ENCODE assay signal across 1 cellular context in the genomic region with DNA sequence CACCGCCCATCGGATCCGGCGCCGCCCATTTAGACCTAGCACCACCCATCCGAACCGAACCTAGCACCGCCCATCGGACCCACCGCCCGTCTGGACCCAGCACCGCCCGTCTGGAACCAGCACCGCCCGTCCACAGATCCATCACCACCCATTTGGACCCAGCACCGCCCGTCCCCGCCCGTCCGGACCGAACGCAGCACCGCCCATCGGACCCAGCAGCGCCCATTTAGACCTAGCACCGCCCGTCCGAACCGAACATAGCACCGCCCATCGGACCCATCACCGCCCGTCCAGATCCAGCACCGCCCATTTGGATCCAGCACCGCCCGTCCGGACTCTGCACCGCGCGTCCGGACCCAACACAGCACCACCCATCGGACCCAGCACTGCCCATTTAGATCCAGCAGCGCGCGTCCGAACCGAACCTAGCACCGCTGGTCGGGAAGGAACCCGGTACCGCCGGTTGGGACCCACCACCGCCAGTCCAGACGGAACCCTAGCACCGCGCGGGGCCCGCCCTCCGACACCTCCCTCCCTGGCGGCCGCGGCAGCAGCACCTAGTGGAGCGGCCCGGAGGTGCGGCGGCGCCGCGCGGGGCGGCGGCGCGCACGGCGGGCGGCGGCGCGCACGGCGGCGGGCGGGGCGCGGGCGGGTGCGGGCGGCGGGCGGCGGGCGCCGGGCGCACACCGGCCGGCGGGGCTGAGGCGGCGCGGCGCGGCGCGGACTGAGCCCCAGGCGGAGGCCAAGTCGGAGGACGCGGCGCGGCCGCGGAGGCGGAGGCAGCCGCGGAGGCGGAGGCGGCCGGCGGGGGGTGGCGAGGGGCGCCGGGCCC.
TF ChIP-seq lines count a peak whose summit lies in the region.

A gene with protein sequence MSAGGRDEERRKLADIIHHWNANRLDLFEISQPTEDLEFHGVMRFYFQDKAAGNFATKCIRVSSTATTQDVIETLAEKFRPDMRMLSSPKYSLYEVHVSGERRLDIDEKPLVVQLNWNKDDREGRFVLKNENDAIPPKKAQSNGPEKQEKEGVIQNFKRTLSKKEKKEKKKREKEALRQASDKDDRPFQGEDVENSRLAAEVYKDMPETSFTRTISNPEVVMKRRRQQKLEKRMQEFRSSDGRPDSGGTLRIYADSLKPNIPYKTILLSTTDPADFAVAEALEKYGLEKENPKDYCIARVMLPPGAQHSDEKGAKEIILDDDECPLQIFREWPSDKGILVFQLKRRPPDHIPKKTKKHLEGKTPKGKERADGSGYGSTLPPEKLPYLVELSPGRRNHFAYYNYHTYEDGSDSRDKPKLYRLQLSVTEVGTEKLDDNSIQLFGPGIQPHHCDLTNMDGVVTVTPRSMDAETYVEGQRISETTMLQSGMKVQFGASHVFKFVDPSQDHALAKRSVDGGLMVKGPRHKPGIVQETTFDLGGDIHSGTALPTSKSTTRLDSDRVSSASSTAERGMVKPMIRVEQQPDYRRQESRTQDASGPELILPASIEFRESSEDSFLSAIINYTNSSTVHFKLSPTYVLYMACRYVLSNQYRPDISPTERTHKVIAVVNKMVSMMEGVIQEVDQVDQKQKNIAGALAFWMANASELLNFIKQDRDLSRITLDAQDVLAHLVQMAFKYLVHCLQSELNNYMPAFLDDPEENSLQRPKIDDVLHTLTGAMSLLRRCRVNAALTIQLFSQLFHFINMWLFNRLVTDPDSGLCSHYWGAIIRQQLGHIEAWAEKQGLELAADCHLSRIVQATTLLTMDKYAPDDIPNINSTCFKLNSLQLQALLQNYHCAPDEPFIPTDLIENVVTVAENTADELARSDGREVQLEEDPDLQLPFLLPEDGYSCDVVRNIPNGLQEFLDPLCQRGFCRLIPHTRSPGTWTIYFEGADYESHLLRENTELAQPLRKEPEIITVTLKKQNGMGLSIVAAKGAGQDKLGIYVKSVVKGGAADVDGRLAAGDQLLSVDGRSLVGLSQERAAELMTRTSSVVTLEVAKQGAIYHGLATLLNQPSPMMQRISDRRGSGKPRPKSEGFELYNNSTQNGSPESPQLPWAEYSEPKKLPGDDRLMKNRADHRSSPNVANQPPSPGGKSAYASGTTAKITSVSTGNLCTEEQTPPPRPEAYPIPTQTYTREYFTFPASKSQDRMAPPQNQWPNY (N-terminal part only) (plus strand): TSS at position 682 of the 832 bp plus-strand sequence. CDS start 222 bp downstream, outside the sequence.

TF ChIP-seq in HepG2, 621 proteins besides CTCF, POLR2A, EP300 and RAD21 (continued from another document and continues in another):
- TF ChIP-seq, protein P1, sequence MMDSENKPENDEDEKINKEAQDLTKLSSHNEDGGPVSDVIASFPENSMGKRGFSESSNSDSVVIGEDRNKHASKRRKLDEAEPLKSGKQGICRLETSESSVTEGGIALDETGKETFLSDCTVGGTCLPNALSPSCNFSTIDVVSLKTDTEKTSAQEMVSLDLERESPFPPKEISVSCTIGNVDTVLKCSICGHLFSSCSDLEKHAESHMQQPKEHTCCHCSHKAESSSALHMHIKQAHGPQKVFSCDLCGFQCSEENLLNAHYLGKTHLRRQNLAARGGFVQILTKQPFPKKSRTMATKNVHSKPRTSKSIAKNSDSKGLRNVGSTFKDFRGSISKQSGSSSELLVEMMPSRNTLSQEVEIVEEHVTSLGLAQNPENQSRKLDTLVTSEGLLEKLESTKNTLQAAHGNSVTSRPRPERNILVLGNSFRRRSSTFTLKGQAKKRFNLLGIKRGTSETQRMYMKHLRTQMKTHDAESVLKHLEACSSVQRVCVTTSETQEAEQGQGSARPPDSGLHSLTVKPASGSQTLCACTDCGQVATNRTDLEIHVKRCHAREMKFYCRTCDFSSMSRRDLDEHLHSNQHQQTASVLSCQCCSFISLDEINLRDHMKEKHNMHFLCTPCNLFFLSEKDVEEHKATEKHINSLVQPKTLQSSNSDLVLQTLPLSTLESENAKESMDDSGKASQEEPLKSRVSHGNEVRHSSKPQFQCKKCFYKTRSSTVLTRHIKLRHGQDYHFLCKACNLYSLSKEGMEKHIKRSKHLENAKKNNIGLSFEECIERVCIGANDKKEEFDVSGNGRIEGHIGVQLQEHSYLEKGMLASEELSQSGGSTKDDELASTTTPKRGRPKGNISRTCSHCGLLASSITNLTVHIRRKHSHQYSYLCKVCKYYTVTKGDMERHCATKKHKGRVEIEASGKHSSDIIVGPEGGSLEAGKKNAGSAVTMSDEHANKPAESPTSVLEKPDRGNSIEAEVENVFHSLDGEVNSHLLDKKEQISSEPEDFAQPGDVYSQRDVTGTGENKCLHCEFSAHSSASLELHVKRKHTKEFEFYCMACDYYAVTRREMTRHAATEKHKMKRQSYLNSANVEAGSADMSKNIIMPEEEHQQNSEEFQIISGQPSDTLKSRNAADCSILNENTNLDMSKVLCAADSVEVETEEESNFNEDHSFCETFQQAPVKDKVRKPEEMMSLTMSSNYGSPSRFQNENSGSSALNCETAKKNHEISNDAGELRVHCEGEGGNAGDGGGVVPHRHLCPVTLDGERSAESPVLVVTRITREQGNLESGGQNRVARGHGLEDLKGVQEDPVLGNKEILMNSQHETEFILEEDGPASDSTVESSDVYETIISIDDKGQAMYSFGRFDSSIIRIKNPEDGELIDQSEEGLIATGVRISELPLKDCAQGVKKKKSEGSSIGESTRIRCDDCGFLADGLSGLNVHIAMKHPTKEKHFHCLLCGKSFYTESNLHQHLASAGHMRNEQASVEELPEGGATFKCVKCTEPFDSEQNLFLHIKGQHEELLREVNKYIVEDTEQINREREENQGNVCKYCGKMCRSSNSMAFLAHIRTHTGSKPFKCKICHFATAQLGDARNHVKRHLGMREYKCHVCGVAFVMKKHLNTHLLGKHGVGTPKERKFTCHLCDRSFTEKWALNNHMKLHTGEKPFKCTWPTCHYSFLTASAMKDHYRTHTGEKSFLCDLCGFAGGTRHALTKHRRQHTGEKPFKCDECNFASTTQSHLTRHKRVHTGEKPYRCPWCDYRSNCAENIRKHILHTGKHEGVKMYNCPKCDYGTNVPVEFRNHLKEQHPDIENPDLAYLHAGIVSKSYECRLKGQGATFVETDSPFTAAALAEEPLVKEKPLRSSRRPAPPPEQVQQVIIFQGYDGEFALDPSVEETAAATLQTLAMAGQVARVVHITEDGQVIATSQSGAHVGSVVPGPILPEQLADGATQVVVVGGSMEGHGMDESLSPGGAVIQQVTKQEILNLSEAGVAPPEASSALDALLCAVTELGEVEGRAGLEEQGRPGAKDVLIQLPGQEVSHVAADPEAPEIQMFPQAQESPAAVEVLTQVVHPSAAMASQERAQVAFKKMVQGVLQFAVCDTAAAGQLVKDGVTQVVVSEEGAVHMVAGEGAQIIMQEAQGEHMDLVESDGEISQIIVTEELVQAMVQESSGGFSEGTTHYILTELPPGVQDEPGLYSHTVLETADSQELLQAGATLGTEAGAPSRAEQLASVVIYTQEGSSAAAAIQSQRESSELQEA (CRISPR knock-in tag; IDR thresholded peaks at IDR 0.05; ENCODE audit: not compliant biosample characterization) = peak; percentile 43
- TF ChIP-seq, protein P2, sequence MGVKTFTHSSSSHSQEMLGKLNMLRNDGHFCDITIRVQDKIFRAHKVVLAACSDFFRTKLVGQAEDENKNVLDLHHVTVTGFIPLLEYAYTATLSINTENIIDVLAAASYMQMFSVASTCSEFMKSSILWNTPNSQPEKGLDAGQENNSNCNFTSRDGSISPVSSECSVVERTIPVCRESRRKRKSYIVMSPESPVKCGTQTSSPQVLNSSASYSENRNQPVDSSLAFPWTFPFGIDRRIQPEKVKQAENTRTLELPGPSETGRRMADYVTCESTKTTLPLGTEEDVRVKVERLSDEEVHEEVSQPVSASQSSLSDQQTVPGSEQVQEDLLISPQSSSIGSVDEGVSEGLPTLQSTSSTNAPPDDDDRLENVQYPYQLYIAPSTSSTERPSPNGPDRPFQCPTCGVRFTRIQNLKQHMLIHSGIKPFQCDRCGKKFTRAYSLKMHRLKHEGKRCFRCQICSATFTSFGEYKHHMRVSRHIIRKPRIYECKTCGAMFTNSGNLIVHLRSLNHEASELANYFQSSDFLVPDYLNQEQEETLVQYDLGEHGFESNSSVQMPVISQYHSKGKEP (CRISPR knock-in tag; IDR thresholded peaks at IDR 0.05) = peak; percentile 65; the same call in 1 of the 2 replicates
- TF ChIP-seq MEIS1 (CRISPR knock-in tag; IDR thresholded peaks at IDR 0.05; ENCODE audit: borderline replicate concordance) (peak; percentile 49; the same call in 1 of the 2 replicates), DMAP1 (CRISPR knock-in tag; IDR thresholded peaks at IDR 0.05) (peak; percentile 75), REL (CRISPR knock-in tag; conservative IDR thresholded peaks at IDR 0.05) (0 out of 2 replicates have a peak, but pooled peaks have one; percentile 28), GATAD1 (CRISPR knock-in tag; IDR thresholded peaks at IDR 0.05) (no peak; the same call in 1 of the 2 replicates), SNAI1 (CRISPR knock-in tag; IDR thresholded peaks at IDR 0.05; ENCODE audit: borderline replicate concordance) (no peak; the same call in 1 of the 2 replicates), POLR2G (IDR thresholded peaks at IDR 0.05; ENCODE audit: low read depth, low read length) (peak; percentile 75), RARG (CRISPR knock-in tag; IDR thresholded peaks at IDR 0.05; ENCODE audit: low read depth) (peak; percentile 71; the same call in 1 of the 2 replicates), ZNF251 (CRISPR knock-in tag; IDR thresholded peaks at IDR 0.05) (peak; percentile 90; the same call in 1 of the 2 replicates), CBX1 (IDR thresholded peaks at IDR 0.05; ENCODE audit: low read depth) (no peak), ZSCAN22 (CRISPR knock-in tag; IDR thresholded peaks at IDR 0.05) (peak; percentile 68; the same call in 1 of the 2 replicates), ZNF224 (CRISPR knock-in tag; IDR thresholded peaks at IDR 0.05) (no peak)
- TF ChIP-seq, protein P3, sequence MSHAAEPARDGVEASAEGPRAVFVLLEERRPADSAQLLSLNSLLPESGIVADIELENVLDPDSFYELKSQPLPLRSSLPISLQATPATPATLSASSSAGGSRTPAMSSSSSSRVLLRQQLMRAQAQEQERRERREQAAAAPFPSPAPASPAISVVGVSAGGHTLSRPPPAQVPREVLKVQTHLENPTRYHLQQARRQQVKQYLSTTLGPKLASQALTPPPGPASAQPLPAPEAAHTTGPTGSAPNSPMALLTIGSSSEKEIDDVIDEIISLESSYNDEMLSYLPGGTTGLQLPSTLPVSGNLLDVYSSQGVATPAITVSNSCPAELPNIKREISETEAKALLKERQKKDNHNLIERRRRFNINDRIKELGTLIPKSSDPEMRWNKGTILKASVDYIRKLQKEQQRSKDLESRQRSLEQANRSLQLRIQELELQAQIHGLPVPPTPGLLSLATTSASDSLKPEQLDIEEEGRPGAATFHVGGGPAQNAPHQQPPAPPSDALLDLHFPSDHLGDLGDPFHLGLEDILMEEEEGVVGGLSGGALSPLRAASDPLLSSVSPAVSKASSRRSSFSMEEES (CRISPR knock-in tag; IDR thresholded peaks at IDR 0.05) = 0 out of 2 replicates have a peak, but pooled peaks have one; percentile 21
- TF ChIP-seq, protein P4, sequence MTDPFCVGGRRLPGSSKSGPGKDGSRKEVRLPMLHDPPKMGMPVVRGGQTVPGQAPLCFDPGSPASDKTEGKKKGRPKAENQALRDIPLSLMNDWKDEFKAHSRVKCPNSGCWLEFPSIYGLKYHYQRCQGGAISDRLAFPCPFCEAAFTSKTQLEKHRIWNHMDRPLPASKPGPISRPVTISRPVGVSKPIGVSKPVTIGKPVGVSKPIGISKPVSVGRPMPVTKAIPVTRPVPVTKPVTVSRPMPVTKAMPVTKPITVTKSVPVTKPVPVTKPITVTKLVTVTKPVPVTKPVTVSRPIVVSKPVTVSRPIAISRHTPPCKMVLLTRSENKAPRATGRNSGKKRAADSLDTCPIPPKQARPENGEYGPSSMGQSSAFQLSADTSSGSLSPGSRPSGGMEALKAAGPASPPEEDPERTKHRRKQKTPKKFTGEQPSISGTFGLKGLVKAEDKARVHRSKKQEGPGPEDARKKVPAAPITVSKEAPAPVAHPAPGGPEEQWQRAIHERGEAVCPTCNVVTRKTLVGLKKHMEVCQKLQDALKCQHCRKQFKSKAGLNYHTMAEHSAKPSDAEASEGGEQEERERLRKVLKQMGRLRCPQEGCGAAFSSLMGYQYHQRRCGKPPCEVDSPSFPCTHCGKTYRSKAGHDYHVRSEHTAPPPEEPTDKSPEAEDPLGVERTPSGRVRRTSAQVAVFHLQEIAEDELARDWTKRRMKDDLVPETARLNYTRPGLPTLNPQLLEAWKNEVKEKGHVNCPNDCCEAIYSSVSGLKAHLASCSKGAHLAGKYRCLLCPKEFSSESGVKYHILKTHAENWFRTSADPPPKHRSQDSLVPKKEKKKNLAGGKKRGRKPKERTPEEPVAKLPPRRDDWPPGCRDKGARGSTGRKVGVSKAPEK (CRISPR knock-in tag; IDR thresholded peaks at IDR 0.05; ENCODE audit: borderline replicate concordance) = no peak
- TF ChIP-seq, protein P5, sequence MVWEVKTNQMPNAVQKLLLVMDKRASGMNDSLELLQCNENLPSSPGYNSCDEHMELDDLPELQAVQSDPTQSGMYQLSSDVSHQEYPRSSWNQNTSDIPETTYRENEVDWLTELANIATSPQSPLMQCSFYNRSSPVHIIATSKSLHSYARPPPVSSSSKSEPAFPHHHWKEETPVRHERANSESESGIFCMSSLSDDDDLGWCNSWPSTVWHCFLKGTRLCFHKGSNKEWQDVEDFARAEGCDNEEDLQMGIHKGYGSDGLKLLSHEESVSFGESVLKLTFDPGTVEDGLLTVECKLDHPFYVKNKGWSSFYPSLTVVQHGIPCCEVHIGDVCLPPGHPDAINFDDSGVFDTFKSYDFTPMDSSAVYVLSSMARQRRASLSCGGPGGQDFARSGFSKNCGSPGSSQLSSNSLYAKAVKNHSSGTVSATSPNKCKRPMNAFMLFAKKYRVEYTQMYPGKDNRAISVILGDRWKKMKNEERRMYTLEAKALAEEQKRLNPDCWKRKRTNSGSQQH (CRISPR knock-in tag; IDR thresholded peaks at IDR 0.05; ENCODE audit: low read depth) = no peak
- TF ChIP-seq, protein P6, sequence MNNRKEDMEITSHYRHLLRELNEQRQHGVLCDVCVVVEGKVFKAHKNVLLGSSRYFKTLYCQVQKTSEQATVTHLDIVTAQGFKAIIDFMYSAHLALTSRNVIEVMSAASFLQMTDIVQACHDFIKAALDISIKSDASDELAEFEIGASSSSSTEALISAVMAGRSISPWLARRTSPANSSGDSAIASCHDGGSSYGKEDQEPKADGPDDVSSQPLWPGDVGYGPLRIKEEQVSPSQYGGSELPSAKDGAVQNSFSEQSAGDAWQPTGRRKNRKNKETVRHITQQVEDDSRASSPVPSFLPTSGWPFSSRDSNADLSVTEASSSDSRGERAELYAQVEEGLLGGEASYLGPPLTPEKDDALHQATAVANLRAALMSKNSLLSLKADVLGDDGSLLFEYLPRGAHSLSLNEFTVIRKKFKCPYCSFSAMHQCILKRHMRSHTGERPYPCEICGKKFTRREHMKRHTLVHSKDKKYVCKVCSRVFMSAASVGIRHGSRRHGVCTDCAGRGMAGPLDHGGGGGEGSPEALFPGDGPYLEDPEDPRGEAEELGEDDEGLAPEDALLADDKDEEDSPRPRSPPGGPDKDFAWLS (CRISPR knock-in tag; IDR thresholded peaks at IDR 0.05; ENCODE audit: borderline replicate concordance) = 0 out of 2 replicates have a peak, but pooled peaks have one; percentile 55
